Comparison of ENCODE assay signal across 1 cellular context in genomic region chr14:105095236-105095805, GRCh38.
TF ChIP-seq lines count a peak whose summit lies in the region.

No MANE protein-coding gene starts in this region.

TF ChIP-seq in A549, 52 proteins besides CTCF, POLR2A, EP300 and RAD21:
- TF ChIP-seq PHF8 (IDR thresholded peaks at IDR 0.05; ENCODE audit: borderline replicate concordance, low read depth) (no peak), TFCP2L1 (CRISPR knock-in tag; IDR thresholded peaks at IDR 0.05) (no peak), NPAS2 (CRISPR knock-in tag; IDR thresholded peaks at IDR 0.05; ENCODE audit: borderline replicate concordance) (no peak), USF2 (IDR thresholded peaks at IDR 0.05) (no peak), HDAC2 (IDR thresholded peaks at IDR 0.05) (no peak)
